23 cellular contexts compared by ENCODE assay signal in the genomic region with DNA sequence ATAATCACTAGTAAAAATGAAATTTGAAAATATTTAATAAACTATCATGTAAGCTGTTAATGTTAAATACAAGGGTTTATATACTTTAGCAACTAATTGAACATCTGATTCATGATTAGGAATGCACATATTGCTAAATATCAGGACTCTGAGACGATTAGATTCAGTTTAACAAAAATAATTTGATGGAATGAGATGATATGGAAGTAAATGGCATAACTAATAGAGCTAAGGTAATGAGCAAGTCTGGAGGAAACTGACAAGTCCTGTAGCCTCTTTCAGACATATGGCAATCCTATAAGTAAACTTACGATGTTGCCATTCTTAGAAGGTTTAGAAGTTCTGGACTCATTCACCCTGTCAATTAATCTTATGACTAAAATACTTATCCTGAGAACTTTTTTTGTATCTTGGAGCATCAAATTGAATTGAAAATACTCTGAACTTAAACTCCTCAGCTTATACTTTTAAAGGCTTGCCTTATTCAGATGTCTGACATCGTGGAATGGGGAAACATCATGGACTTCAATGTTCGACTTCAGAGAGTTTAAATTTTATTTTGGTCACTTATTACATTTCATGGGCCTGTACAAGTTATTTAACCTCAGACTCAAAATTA.
A peak's percentile ranks its signal among the peaks of the same experiment; 100 is the strongest.
DNase-seq lines count a peak whose midpoint lies in the region; ATAC-seq, FAIRE-seq and TF ChIP-seq lines count a peak whose summit lies in the region.
"Had no signal": no experiment of that assay in that cellular context is flagged by ENCODE, and none has a peak within 500 bp of the region (broad histone marks: within the 10 kb centered on the region; RNA-seq: fewer than 3 reads in every experiment).

No MANE protein-coding gene starts in this region.

- peak overlapping the region; percentile 40; the same call in 1 of the 2 replicates for H3K4me3 ChIP-seq in ACC112 (ENCODE audit: low read depth, low read length)
- no peak overlapping the region for H3K4me3 ChIP-seq in GM23338
- H3K4me3 ChIP-seq: GM12878, MG63, SJSA1 had no signal

- H4K20me1 ChIP-seq in GM23338 (replicated peaks; ENCODE audit: insufficient read depth) = no peaks in the 10 kb centered on the region

- no peak for TF ChIP-seq CTCF in GM23338 (conservative IDR thresholded peaks at IDR 0.05; ENCODE audit: low read depth in 2 of 2)

- peaks cover 30% of the 10 kb centered on the region for H3K4me1 Mint-ChIP-seq in GM23338

- H3K79me2 ChIP-seq in ACC112 (ENCODE audit: control insufficient read depth, insufficient read depth, low read length, unreplicated experiment) (no peaks in the 10 kb centered on the region), GM23338 (replicated peaks; ENCODE audit: insufficient read depth) (no peaks in the 10 kb centered on the region)

- intact Hi-C loops in left cardiac atrium (cut with DNase I) = no loop called here

- H3K27ac Mint-ChIP-seq in GM23338 = peak overlapping the region; percentile 59; the same call in 1 of the 2 replicates

- no peaks in the 10 kb centered on the region for H3K27me3 ChIP-seq in ACC112 (ENCODE audit: insufficient read depth, low read length)
- H3K27me3 ChIP-seq in GM23338 (ENCODE audit: insufficient read depth) = no peaks in the 10 kb centered on the region
- H3K27me3 ChIP-seq: MG63, SJSA1 had no signal

- peak overlapping the region; percentile 59; the same call in 1 of the 2 replicates for H3K4me2 ChIP-seq in GM23338

- peaks cover 7% of the 10 kb centered on the region; the same call in 1 of the 3 replicates for H3K36me3 Mint-ChIP-seq in GM23338 (ENCODE audit: low read depth)

- DNase-seq in GM23338 (ENCODE audit: low spot score) (no peak), left cardiac atrium (no peak)
- no peak for DNase-seq in activated CD8-positive, alpha-beta memory T cell treated with anti-CD3 and anti-CD28 coated beads for 24 hours
- DNase-seq: 8988T, Calu3, H7, IMR-90, KG1, MG63, NCI-H1105 treated with DMSO at 0.1 percent for 48 hours, NCI-H146, NCI-H2029, NCI-H446, NCI-H524 treated with DMSO at 0.1 percent for 48 hours, NCI-H774, Right ventricle myocardium superior, RPMI8226 had no signal

- H3K36me3 ChIP-seq in ACC112 (ENCODE audit: insufficient read depth, low read length) (no peaks in the 10 kb centered on the region), GM23338 (ENCODE audit: insufficient read depth) (no peaks in the 10 kb centered on the region)
- H3K36me3 ChIP-seq: MG63, SJSA1 had no signal

- H3K9me3 Mint-ChIP-seq in GM23338 = peaks cover 2% of the 10 kb centered on the region; the same call in 1 of the 3 replicates

- ATAC-seq in GM23338 (no peak), SK-N-SH treated with all-trans-retinoic acid at 6 μM for 48 hours (peak; percentile 72), left cardiac atrium (no peak), GM19023 (IDR thresholded peaks at IDR 0.05; ENCODE audit: unreplicated experiment) (no peak)
- ATAC-seq: GM12878 had no signal

- peaks cover 25% of the 10 kb centered on the region for H3K4me1 ChIP-seq in ACC112 (ENCODE audit: control insufficient read depth, insufficient read depth, low read length, unreplicated experiment)
- peaks cover 31% of the 10 kb centered on the region for H3K4me1 ChIP-seq in GM23338 (ENCODE audit: insufficient read depth)

- H3K27me3 Mint-ChIP-seq in GM23338 (ENCODE audit: insufficient read depth, low read depth, poor library complexity) = peaks cover 3% of the 10 kb centered on the region

- FAIRE-seq in islet of Langerhans (lab: Jason Lieb, UNC) = peak; percentile 85
- FAIRE-seq: GM12878 had no signal

- no peaks in the 10 kb centered on the region for H3F3A ChIP-seq in GM23338 (replicated peaks; ENCODE audit: low read depth)

- H3K9me2 ChIP-seq in GM23338 (ENCODE audit: insufficient read depth) = no peaks in the 10 kb centered on the region

- H3K4me3 Mint-ChIP-seq in GM23338 = no peak overlapping the region

- H3K27ac ChIP-seq in ACC112 (ENCODE audit: low read depth, low read length) (peak overlapping the region; percentile 78), GM23338 (ENCODE audit: low read depth) (0 out of 2 replicates have a peak overlapping the region, but pooled peaks have one; percentile 74)
- H3K27ac ChIP-seq: SJSA1 had no signal

- H2AFZ ChIP-seq in ACC112 (ENCODE audit: low read length, unreplicated experiment) (peak overlapping the region; percentile 54), GM23338 (no peak overlapping the region)

TF ChIP-seq in GM23338, 12 proteins besides CTCF, POLR2A, EP300 and RAD21:
- TF ChIP-seq ZNF114 (CRISPR knock-in tag; IDR thresholded peaks at IDR 0.05) = no peak
- TF ChIP-seq, protein P1, sequence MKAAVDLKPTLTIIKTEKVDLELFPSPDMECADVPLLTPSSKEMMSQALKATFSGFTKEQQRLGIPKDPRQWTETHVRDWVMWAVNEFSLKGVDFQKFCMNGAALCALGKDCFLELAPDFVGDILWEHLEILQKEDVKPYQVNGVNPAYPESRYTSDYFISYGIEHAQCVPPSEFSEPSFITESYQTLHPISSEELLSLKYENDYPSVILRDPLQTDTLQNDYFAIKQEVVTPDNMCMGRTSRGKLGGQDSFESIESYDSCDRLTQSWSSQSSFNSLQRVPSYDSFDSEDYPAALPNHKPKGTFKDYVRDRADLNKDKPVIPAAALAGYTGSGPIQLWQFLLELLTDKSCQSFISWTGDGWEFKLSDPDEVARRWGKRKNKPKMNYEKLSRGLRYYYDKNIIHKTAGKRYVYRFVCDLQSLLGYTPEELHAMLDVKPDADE (IDR thresholded peaks at IDR 0.05) = no peak

TF ChIP-seq in SK-N-SH treated with all-trans-retinoic acid at 6 μM for 48 hours, 23 proteins besides CTCF, POLR2A, EP300 and RAD21 (continues in another document):
- TF ChIP-seq, protein P2, sequence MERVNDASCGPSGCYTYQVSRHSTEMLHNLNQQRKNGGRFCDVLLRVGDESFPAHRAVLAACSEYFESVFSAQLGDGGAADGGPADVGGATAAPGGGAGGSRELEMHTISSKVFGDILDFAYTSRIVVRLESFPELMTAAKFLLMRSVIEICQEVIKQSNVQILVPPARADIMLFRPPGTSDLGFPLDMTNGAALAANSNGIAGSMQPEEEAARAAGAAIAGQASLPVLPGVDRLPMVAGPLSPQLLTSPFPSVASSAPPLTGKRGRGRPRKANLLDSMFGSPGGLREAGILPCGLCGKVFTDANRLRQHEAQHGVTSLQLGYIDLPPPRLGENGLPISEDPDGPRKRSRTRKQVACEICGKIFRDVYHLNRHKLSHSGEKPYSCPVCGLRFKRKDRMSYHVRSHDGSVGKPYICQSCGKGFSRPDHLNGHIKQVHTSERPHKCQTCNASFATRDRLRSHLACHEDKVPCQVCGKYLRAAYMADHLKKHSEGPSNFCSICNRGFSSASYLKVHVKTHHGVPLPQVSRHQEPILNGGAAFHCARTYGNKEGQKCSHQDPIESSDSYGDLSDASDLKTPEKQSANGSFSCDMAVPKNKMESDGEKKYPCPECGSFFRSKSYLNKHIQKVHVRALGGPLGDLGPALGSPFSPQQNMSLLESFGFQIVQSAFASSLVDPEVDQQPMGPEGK (CRISPR knock-in tag; IDR thresholded peaks at IDR 0.05; ENCODE audit: borderline replicate concordance) = peak; percentile 41; the same call in 1 of the 2 replicates
- TF ChIP-seq, protein P3, sequence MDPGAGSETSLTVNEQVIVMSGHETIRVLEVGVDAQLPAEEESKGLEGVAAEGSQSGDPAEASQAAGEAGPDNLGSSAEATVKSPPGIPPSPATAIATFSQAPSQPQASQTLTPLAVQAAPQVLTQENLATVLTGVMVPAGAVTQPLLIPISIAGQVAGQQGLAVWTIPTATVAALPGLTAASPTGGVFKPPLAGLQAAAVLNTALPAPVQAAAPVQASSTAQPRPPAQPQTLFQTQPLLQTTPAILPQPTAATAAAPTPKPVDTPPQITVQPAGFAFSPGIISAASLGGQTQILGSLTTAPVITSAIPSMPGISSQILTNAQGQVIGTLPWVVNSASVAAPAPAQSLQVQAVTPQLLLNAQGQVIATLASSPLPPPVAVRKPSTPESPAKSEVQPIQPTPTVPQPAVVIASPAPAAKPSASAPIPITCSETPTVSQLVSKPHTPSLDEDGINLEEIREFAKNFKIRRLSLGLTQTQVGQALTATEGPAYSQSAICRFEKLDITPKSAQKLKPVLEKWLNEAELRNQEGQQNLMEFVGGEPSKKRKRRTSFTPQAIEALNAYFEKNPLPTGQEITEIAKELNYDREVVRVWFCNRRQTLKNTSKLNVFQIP (CRISPR knock-in tag; IDR thresholded peaks at IDR 0.05; ENCODE audit: borderline replicate concordance, low read depth) = peak; percentile 98; the same call in 1 of the 2 replicates
- TF ChIP-seq CSDC2 (CRISPR knock-in tag; IDR thresholded peaks at IDR 0.05) (no peak), ISL1 (CRISPR knock-in tag; IDR thresholded peaks at IDR 0.05) (peak; percentile 97), TOX (CRISPR knock-in tag; IDR thresholded peaks at IDR 0.05; ENCODE audit: borderline replicate concordance) (no peak), ZFP3 (CRISPR knock-in tag; IDR thresholded peaks at IDR 0.05) (no peak)
- TF ChIP-seq, protein P4, sequence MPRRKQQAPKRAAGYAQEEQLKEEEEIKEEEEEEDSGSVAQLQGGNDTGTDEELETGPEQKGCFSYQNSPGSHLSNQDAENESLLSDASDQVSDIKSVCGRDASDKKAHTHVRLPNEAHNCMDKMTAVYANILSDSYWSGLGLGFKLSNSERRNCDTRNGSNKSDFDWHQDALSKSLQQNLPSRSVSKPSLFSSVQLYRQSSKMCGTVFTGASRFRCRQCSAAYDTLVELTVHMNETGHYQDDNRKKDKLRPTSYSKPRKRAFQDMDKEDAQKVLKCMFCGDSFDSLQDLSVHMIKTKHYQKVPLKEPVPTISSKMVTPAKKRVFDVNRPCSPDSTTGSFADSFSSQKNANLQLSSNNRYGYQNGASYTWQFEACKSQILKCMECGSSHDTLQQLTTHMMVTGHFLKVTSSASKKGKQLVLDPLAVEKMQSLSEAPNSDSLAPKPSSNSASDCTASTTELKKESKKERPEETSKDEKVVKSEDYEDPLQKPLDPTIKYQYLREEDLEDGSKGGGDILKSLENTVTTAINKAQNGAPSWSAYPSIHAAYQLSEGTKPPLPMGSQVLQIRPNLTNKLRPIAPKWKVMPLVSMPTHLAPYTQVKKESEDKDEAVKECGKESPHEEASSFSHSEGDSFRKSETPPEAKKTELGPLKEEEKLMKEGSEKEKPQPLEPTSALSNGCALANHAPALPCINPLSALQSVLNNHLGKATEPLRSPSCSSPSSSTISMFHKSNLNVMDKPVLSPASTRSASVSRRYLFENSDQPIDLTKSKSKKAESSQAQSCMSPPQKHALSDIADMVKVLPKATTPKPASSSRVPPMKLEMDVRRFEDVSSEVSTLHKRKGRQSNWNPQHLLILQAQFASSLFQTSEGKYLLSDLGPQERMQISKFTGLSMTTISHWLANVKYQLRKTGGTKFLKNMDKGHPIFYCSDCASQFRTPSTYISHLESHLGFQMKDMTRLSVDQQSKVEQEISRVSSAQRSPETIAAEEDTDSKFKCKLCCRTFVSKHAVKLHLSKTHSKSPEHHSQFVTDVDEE (CRISPR knock-in tag; IDR thresholded peaks at IDR 0.05) = no peak
